ENCODE assay signal across 7 cellular contexts in the genomic region with DNA sequence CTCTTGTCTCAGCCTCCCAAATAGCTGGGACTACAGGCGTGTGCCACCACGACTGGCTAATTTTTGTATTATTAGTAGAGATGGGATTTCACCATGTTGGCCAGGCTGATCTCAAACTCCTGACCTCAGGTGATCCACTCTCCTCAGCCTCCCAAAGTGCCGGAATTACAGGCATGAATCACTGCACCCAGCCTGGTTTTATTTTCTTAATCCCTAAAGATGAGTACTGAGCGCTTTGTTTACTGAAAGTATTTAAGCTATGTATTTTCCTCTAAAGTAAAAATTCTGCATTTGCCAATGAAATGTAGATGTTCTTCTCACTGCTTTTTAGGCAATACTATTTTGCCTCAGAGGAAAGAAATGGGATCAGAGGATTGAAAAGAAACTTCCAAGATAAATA. TPM values are rescaled to one million over a fixed set of nuclear protein-coding genes. Genes with fewer than 3 reads are reported as not detected.
A peak's percentile ranks its signal among the peaks of the same experiment; 100 is the strongest.
DNase-seq lines count a peak whose midpoint lies in the region; TF ChIP-seq lines count a peak whose summit lies in the region.
"Not testable (repeated sequence)": the region's sequence is repeated elsewhere in the genome, so short reads cannot be mapped to it uniquely, and the experiment has no call there.

No MANE protein-coding gene starts in this region.

- not testable (repeated sequence) for H3K9ac ChIP-seq in adipocyte (ENCODE audit: low read length); subcutaneous abdominal adipose tissue (ENCODE audit: low read length in 5 of 5)

- H3K4me3 ChIP-seq in AG04450 (ENCODE audit: low read depth, low read length); adipocyte (ENCODE audit: low read length); fibroblast of mammary gland (ENCODE audit: control insufficient read depth, low read depth, low read length); subcutaneous abdominal adipose tissue (ENCODE audit: low read depth in 1 of 5, low read length in 5 of 5): not testable (repeated sequence)

- CTCF ChIA-PET in AG04450 (lab: Charles Lee) = interaction anchor here (0.6 kb wide), 1 partner anchor 200 kb away, joined by 5 read pairs; no protein-coding TSS in a partner anchor
- CTCF ChIA-PET in MCF 10A (lab: Yijun Ruan, JAX) = not testable (repeated sequence)

- not testable (repeated sequence) for H3K27ac ChIP-seq in AG04450 (ENCODE audit: low read depth, low read length)
- H3K27ac ChIP-seq in subcutaneous abdominal adipose tissue (ENCODE audit: low read depth, low read length) = peak overlapping the region; percentile 61

- BruUV-seq in MCF 10A (replicated peaks; lab: Mats Ljungman, UMichigan) = not testable (repeated sequence)

- intact Hi-C loops in MCF 10A (cut with micrococcal nuclease) = not testable (repeated sequence)

- H3K36me3 ChIP-seq in adipocyte (ENCODE audit: control insufficient read depth, insufficient read depth, low read length, severe bottlenecking); subcutaneous abdominal adipose tissue (ENCODE audit: control insufficient read depth in 5 of 5, insufficient read depth in 5 of 5, low read length in 5 of 5): not testable (repeated sequence)

- H3K9me3 Mint-ChIP-seq in HFFc6; MCF 10A (ENCODE audit: unreplicated experiment): not testable (repeated sequence)

- H3K27me3 ChIP-seq in AG04450 (ENCODE audit: control insufficient read depth, insufficient read depth, low read length); adipocyte (replicated peaks; ENCODE audit: control insufficient read depth, insufficient read depth, low read length); subcutaneous abdominal adipose tissue (ENCODE audit: control insufficient read depth in 5 of 5, insufficient read depth in 4 of 5, low read length in 5 of 5): not testable (repeated sequence)

- H3K27me3 Mint-ChIP-seq in HFFc6 (ENCODE audit: insufficient read depth); MCF 10A (ENCODE audit: insufficient read depth, unreplicated experiment): not testable (repeated sequence)

- not testable (repeated sequence) for H3K9me3 ChIP-seq in AG04450 (ENCODE audit: control insufficient read depth, insufficient read depth, low read length); adipocyte (ENCODE audit: control insufficient read depth, low read length); subcutaneous abdominal adipose tissue (ENCODE audit: control insufficient read depth in 5 of 5, low read length in 5 of 5)

- H3K4me3 Mint-ChIP-seq in HFFc6; MCF 10A (ENCODE audit: unreplicated experiment): not testable (repeated sequence)

- POLR2A ChIA-PET in AG04450 (lab: Yijun Ruan, JAX) (interaction anchor here (0.7 to 1.0 kb wide), 2 partner anchors 89 to 125 kb away, joined by 3 read pairs; no protein-coding TSS in a partner anchor), MCF 10A (lab: Yijun Ruan, JAX) (interaction anchor here (0.7 to 1.0 kb wide), 2 partner anchors 14 to 76 kb away, joined by 3 read pairs; no protein-coding TSS in a partner anchor)

- DNase-seq in AG04450 (ENCODE audit: low read depth, low spot score) (peak; percentile 6), HFFc6 (peak; percentile 16), NCI-H82 (lab: John Stamatoyannopoulos, UW) (peak; percentile 37), adipocyte (ENCODE audit: low read depth) (peak; percentile 63), MCF 10A (ENCODE audit: unreplicated experiment) (peak; percentile 7), fibroblast of mammary gland (ENCODE audit: low read depth) (peak; percentile 10)

- H3K4me1 ChIP-seq in adipocyte (ENCODE audit: control insufficient read depth, insufficient read depth, low read length) (peaks cover 61% of the 10 kb centered on the region), subcutaneous abdominal adipose tissue (ENCODE audit: control insufficient read depth in 5 of 5, insufficient read depth in 5 of 5, low read length in 5 of 5) (peaks cover 0 to 50% (median 34%) of the 10 kb centered on the region in 5 donors)

- peaks cover 18% of the 10 kb centered on the region for H3K36me3 Mint-ChIP-seq in HFFc6 (ENCODE audit: low read depth)
- peaks cover 14% of the 10 kb centered on the region for H3K36me3 Mint-ChIP-seq in MCF 10A (ENCODE audit: insufficient read depth, unreplicated experiment)

- H3K27ac Mint-ChIP-seq in HFFc6 = peak overlapping the region; percentile 18; the same call in 1 of the 2 replicates
- not testable (repeated sequence) for H3K27ac Mint-ChIP-seq in MCF 10A (ENCODE audit: low read depth, unreplicated experiment)

- peaks cover 51% of the 10 kb centered on the region for H3K4me1 Mint-ChIP-seq in HFFc6 (ENCODE audit: low read depth)
- H3K4me1 Mint-ChIP-seq in MCF 10A (ENCODE audit: insufficient read depth, unreplicated experiment) = peaks cover 23% of the 10 kb centered on the region

- not testable (repeated sequence) for TF ChIP-seq CTCF in AG04450 (IDR thresholded peaks at IDR 0.05; ENCODE audit: low read depth, low read length); HFFc6 (IDR thresholded peaks at IDR 0.05); MCF 10A (IDR thresholded peaks at IDR 0.05; ENCODE audit: unreplicated experiment); fibroblast of mammary gland (conservative IDR thresholded peaks at IDR 0.05; ENCODE audit: control insufficient read depth, insufficient read depth, low read depth, low read length)

RNA-seq across cellular contexts. Expression of a gene that starts 10.2 kb away (rescaled TPM):
- polyA plus RNA-seq in AG04450 (2011; rRNA removed) = 57.7 and 86.0 TPM in 2 replicates
- polyA minus RNA-seq in AG04450 (2011; rRNA and poly(A)+ RNA removed) = 27.1 and 56.3 TPM in 2 replicates
- total RNA-seq in HFFc6 (2021; fragmentation: NEBNext Ultra II Directional; extraction: Animal tissue kit (Norgen Biotek cat#: 25700)) = 10 to 100 TPM; 44.0 to 55.6 (median 50.5) TPM
- 39.7 and 45.1 TPM in 2 replicates for total RNA-seq in MCF 10A (2022)

RNA-seq across cellular contexts. Expression of a gene that starts 30.0 kb away (rescaled TPM):
- polyA plus RNA-seq in AG04450 (2011; rRNA removed) = 4.5 and 5.5 TPM in 2 replicates
- polyA minus RNA-seq in AG04450 (2011; rRNA and poly(A)+ RNA removed) = 6.7 and 9.8 TPM in 2 replicates
- 10 to 100 TPM; 17.8 to 23.4 (median 21.4) TPM for total RNA-seq in HFFc6 (2021; fragmentation: NEBNext Ultra II Directional; extraction: Animal tissue kit (Norgen Biotek cat#: 25700))
- 13.2 and 19.9 TPM in 2 replicates for total RNA-seq in MCF 10A (2022)

Comparison
In these comparisons a context has a peak if more than half of its experiments do, and no peak if none do; other contexts are left out.
1. DNase-seq: peak in every context shown above with its lines; median percentile 63 in adipocyte; 37 in NCI-H82; 16 in HFFc6; 10 in fibroblast of mammary gland; 7 in MCF 10A; 6 in AG04450.